Comparison of ENCODE assay signal across 1 cellular context in the genomic region with DNA sequence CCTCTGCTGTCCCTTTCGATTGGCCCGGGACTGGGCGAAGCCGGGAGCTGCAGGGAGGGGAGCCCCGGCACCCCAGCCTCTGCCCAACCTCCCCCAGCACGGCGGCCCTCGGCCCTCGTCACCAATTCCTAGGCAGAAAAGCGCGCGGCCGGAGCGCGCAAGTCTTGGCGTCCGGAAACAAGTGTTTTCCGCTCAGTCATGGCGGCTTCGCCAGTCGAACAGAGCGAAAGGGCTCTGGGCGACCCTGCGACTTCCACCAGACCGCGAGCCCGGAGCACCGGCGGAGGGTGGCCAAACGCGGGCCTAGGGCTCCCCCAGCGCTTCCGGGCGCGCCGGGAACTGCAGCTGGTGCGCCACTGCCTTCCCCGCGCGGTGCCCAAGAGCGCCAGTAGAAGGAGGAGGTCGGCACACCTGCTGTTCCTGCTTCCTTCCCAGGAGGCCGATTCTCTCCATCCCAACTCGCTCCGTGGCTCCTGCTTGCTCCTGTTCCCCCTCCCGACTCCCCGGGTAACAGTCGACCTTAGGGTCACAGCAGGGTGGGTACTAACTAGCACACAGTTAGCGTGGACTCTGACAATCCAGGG.
TF ChIP-seq lines count a peak whose summit lies in the region.

No MANE protein-coding gene starts in this region.

TF ChIP-seq in HepG2, 621 proteins besides CTCF, POLR2A, EP300 and RAD21 (continued from another document and continues in another):
- TF ChIP-seq, protein P1, sequence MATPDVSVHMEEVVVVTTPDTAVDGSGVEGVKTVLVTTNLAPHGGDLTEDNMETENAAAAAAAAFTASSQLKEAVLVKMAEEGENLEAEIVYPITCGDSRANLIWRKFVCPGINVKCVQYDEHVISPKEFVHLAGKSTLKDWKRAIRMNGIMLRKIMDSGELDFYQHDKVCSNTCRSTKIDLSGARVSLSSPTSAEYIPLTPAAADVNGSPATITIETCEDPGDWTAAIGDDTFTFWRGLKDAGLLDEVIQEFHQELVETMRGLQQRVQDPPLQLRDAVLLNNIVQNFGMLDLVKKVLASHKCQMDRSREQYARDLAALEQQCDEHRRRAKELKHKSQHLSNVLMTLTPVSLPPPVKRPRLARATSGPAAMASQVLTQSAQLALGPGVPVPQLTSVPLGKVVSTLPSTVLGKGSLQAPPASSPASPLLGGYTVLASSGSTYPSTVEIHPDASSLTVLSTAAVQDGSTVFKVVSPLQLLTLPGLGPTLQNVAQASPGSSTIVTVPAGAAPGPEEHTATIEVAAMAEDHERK (CRISPR knock-in tag; IDR thresholded peaks at IDR 0.05; ENCODE audit: low read depth) = no peak
- TF ChIP-seq, protein P2, sequence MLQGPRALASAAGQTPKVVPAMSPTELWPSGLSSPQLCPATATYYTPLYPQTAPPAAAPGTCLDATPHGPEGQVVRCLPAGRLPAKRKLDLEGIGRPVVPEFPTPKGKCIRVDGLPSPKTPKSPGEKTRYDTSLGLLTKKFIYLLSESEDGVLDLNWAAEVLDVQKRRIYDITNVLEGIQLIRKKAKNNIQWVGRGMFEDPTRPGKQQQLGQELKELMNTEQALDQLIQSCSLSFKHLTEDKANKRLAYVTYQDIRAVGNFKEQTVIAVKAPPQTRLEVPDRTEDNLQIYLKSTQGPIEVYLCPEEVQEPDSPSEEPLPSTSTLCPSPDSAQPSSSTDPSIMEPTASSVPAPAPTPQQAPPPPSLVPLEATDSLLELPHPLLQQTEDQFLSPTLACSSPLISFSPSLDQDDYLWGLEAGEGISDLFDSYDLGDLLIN (CRISPR knock-in tag; IDR thresholded peaks at IDR 0.05; ENCODE audit: borderline replicate concordance) = no peak
- TF ChIP-seq TSC22D2 (CRISPR knock-in tag; IDR thresholded peaks at IDR 0.05; ENCODE audit: borderline replicate concordance) (no peak), GABPB1 (CRISPR knock-in tag; IDR thresholded peaks at IDR 0.05) (peak; percentile 73; the same call in 1 of the 2 replicates), BHLHE40 (IDR thresholded peaks at IDR 0.05; ENCODE audit: low read length) (no peak), ZIK1 (CRISPR knock-in tag; IDR thresholded peaks at IDR 0.05; ENCODE audit: borderline replicate concordance, low read depth) (no peak), PCBP2 (optimal IDR thresholded peaks at IDR 0.05; ENCODE audit: low read depth, low read length, poor library complexity, severe bottlenecking) (no peak), FOXJ3 (CRISPR knock-in tag; IDR thresholded peaks at IDR 0.05; ENCODE audit: borderline replicate concordance) (no peak), POLR2AphosphoS5 (IDR thresholded peaks at IDR 0.05; ENCODE audit: low read depth, low read length) (no peak), ZNF30 (CRISPR knock-in tag; IDR thresholded peaks at IDR 0.05) (no peak), ZFP1 (CRISPR knock-in tag; IDR thresholded peaks at IDR 0.05) (no peak), ZNF703 (CRISPR knock-in tag; IDR thresholded peaks at IDR 0.05; ENCODE audit: borderline replicate concordance) (no peak), PITX1 (CRISPR knock-in tag; IDR thresholded peaks at IDR 0.05) (no peak), ZNF33A (CRISPR knock-in tag; IDR thresholded peaks at IDR 0.05; ENCODE audit: borderline replicate concordance) (no peak), ZNF496 (CRISPR knock-in tag; IDR thresholded peaks at IDR 0.05; ENCODE audit: insufficient replicate concordance) (no peak), ZNF546 (CRISPR knock-in tag; conservative IDR thresholded peaks at IDR 0.05) (no peak), ELF3 (CRISPR knock-in tag; IDR thresholded peaks at IDR 0.05) (no peak), ZEB1 (IDR thresholded peaks at IDR 0.05; ENCODE audit: insufficient replicate concordance, low read depth) (no peak), ZFP62 (CRISPR knock-in tag; IDR thresholded peaks at IDR 0.05) (no peak), ZNF335 (CRISPR knock-in tag; IDR thresholded peaks at IDR 0.05) (no peak), ZFAT (CRISPR knock-in tag; conservative IDR thresholded peaks at IDR 0.05) (no peak), STAG1 (CRISPR knock-in tag; IDR thresholded peaks at IDR 0.05) (peak; percentile 55), TCF12 (IDR thresholded peaks at IDR 0.05) (no peak), TCF12 (CRISPR knock-in tag; IDR thresholded peaks at IDR 0.05) (no peak), ZNF543 (CRISPR knock-in tag; IDR thresholded peaks at IDR 0.05) (no peak), XBP1 (CRISPR knock-in tag; IDR thresholded peaks at IDR 0.05) (no peak), GATAD1 (CRISPR knock-in tag; IDR thresholded peaks at IDR 0.05) (no peak)
- TF ChIP-seq, protein P3, sequence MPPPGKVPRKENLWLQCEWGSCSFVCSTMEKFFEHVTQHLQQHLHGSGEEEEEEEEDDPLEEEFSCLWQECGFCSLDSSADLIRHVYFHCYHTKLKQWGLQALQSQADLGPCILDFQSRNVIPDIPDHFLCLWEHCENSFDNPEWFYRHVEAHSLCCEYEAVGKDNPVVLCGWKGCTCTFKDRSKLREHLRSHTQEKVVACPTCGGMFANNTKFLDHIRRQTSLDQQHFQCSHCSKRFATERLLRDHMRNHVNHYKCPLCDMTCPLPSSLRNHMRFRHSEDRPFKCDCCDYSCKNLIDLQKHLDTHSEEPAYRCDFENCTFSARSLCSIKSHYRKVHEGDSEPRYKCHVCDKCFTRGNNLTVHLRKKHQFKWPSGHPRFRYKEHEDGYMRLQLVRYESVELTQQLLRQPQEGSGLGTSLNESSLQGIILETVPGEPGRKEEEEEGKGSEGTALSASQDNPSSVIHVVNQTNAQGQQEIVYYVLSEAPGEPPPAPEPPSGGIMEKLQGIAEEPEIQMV (CRISPR knock-in tag; IDR thresholded peaks at IDR 0.05; ENCODE audit: low read depth) = no peak
- TF ChIP-seq, protein P4, sequence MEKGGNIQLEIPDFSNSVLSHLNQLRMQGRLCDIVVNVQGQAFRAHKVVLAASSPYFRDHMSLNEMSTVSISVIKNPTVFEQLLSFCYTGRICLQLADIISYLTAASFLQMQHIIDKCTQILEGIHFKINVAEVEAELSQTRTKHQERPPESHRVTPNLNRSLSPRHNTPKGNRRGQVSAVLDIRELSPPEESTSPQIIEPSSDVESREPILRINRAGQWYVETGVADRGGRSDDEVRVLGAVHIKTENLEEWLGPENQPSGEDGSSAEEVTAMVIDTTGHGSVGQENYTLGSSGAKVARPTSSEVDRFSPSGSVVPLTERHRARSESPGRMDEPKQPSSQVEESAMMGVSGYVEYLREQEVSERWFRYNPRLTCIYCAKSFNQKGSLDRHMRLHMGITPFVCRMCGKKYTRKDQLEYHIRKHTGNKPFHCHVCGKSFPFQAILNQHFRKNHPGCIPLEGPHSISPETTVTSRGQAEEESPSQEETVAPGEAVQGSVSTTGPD (CRISPR knock-in tag; IDR thresholded peaks at IDR 0.05) = no peak
- TF ChIP-seq, protein P5, sequence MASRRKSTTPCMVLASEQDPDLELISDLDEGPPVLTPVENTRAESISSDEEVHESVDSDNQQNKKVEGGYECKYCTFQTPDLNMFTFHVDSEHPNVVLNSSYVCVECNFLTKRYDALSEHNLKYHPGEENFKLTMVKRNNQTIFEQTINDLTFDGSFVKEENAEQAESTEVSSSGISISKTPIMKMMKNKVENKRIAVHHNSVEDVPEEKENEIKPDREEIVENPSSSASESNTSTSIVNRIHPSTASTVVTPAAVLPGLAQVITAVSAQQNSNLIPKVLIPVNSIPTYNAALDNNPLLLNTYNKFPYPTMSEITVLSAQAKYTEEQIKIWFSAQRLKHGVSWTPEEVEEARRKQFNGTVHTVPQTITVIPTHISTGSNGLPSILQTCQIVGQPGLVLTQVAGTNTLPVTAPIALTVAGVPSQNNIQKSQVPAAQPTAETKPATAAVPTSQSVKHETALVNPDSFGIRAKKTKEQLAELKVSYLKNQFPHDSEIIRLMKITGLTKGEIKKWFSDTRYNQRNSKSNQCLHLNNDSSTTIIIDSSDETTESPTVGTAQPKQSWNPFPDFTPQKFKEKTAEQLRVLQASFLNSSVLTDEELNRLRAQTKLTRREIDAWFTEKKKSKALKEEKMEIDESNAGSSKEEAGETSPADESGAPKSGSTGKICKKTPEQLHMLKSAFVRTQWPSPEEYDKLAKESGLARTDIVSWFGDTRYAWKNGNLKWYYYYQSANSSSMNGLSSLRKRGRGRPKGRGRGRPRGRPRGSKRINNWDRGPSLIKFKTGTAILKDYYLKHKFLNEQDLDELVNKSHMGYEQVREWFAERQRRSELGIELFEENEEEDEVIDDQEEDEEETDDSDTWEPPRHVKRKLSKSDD (CRISPR knock-in tag; IDR thresholded peaks at IDR 0.05; ENCODE audit: low read depth) = no peak
- TF ChIP-seq, protein P6, sequence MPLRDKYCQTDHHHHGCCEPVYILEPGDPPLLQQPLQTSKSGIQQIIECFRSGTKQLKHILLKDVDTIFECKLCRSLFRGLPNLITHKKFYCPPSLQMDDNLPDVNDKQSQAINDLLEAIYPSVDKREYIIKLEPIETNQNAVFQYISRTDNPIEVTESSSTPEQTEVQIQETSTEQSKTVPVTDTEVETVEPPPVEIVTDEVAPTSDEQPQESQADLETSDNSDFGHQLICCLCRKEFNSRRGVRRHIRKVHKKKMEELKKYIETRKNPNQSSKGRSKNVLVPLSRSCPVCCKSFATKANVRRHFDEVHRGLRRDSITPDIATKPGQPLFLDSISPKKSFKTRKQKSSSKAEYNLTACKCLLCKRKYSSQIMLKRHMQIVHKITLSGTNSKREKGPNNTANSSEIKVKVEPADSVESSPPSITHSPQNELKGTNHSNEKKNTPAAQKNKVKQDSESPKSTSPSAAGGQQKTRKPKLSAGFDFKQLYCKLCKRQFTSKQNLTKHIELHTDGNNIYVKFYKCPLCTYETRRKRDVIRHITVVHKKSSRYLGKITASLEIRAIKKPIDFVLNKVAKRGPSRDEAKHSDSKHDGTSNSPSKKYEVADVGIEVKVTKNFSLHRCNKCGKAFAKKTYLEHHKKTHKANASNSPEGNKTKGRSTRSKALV (CRISPR knock-in tag; IDR thresholded peaks at IDR 0.05) = peak; percentile 35; the same call in 1 of the 2 replicates
- TF ChIP-seq, protein P7, sequence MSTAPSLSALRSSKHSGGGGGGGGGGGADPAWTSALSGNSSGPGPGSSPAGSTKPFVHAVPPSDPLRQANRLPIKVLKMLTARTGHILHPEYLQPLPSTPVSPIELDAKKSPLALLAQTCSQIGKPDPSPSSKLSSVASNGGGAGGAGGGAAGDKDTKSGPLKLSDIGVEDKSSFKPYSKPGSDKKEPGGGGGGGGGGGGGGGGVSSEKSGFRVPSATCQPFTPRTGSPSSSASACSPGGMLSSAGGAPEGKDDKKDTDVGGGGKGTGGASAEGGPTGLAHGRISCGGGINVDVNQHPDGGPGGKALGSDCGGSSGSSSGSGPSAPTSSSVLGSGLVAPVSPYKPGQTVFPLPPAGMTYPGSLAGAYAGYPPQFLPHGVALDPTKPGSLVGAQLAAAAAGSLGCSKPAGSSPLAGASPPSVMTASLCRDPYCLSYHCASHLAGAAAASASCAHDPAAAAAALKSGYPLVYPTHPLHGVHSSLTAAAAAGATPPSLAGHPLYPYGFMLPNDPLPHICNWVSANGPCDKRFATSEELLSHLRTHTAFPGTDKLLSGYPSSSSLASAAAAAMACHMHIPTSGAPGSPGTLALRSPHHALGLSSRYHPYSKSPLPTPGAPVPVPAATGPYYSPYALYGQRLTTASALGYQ (CRISPR knock-in tag; IDR thresholded peaks at IDR 0.05) = no peak
- TF ChIP-seq, protein P8, sequence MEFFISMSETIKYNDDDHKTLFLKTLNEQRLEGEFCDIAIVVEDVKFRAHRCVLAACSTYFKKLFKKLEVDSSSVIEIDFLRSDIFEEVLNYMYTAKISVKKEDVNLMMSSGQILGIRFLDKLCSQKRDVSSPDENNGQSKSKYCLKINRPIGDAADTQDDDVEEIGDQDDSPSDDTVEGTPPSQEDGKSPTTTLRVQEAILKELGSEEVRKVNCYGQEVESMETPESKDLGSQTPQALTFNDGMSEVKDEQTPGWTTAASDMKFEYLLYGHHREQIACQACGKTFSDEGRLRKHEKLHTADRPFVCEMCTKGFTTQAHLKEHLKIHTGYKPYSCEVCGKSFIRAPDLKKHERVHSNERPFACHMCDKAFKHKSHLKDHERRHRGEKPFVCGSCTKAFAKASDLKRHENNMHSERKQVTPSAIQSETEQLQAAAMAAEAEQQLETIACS (CRISPR knock-in tag; IDR thresholded peaks at IDR 0.05) = 0 out of 2 replicates have a peak, but pooled peaks have one; percentile 28
- TF ChIP-seq, protein P9, sequence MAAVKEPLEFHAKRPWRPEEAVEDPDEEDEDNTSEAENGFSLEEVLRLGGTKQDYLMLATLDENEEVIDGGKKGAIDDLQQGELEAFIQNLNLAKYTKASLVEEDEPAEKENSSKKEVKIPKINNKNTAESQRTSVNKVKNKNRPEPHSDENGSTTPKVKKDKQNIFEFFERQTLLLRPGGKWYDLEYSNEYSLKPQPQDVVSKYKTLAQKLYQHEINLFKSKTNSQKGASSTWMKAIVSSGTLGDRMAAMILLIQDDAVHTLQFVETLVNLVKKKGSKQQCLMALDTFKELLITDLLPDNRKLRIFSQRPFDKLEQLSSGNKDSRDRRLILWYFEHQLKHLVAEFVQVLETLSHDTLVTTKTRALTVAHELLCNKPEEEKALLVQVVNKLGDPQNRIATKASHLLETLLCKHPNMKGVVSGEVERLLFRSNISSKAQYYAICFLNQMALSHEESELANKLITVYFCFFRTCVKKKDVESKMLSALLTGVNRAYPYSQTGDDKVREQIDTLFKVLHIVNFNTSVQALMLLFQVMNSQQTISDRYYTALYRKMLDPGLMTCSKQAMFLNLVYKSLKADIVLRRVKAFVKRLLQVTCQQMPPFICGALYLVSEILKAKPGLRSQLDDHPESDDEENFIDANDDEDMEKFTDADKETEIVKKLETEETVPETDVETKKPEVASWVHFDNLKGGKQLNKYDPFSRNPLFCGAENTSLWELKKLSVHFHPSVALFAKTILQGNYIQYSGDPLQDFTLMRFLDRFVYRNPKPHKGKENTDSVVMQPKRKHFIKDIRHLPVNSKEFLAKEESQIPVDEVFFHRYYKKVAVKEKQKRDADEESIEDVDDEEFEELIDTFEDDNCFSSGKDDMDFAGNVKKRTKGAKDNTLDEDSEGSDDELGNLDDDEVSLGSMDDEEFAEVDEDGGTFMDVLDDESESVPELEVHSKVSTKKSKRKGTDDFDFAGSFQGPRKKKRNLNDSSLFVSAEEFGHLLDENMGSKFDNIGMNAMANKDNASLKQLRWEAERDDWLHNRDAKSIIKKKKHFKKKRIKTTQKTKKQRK (IDR thresholded peaks at IDR 0.05; ENCODE audit: low read length) = no peak
- TF ChIP-seq, protein P10, sequence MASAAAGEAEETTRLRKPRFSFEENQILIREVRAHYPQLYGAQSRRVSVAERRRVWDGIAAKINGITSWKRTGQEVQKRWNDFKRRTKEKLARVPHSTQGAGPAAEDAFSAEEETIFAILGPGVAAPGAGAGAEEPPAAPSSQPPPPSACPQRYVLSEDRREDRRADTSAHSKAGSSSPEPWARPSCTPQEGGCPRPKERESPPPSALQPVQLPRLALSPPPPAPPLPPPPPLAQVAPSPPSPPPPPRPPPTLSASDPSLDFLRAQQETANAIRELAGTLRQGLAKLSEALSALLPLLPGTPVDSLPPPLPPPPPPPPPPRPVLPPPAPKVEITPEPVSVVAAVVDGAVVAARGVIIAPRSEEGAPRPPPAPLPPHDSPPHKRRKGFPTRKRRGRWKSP (CRISPR knock-in tag; IDR thresholded peaks at IDR 0.05) = 0 out of 2 replicates have a peak, but pooled peaks have one; percentile 33
- TF ChIP-seq, protein P11, sequence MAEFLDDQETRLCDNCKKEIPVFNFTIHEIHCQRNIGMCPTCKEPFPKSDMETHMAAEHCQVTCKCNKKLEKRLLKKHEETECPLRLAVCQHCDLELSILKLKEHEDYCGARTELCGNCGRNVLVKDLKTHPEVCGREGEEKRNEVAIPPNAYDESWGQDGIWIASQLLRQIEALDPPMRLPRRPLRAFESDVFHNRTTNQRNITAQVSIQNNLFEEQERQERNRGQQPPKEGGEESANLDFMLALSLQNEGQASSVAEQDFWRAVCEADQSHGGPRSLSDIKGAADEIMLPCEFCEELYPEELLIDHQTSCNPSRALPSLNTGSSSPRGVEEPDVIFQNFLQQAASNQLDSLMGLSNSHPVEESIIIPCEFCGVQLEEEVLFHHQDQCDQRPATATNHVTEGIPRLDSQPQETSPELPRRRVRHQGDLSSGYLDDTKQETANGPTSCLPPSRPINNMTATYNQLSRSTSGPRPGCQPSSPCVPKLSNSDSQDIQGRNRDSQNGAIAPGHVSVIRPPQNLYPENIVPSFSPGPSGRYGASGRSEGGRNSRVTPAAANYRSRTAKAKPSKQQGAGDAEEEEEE (CRISPR knock-in tag; IDR thresholded peaks at IDR 0.05; ENCODE audit: borderline replicate concordance) = no peak
